ENCODE assay signal across 8 cellular contexts in the genomic region with DNA sequence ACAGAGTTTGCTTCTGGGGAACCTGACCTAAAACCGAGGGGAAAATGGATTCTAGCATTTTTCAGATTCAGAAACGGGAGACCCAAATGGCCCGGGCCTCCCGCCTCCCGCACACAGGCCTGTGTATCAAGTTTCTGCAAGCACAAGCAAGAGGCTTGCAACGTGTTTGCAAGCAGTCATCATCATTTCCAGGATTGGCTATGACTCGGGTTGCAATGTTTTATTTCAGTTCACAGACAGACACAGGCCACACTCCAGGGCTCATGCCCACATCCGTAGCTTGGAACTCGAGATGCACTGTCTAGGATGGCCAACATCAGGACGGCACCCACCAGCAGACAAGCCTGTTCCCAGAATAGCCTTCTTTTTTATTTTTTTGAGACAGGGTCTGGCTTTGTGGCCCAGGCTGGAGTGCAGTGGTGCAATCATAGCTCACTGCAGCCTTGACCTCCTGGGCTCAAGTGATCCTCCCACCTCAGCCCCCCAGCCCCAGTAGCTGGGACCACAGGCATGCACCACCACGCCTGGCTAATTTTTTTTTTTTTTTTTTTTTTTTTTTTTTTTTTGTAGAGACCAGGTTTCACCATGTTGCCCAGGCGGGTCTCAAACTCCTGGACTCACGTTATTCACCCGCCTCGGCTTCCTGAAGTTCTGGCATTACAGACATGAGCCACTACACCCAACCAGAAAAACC.
DNase-seq lines count a peak whose midpoint lies in the region; ATAC-seq lines count a peak whose summit lies in the region.

No MANE protein-coding gene starts in this region.

- no peaks in the 10 kb centered on the region for H3K36me3 ChIP-seq in effector memory CD4-positive, alpha-beta T cell (ENCODE audit: control insufficient read depth, insufficient read depth, low read length)

- peaks cover 6% of the 10 kb centered on the region for H3K4me1 ChIP-seq in effector memory CD4-positive, alpha-beta T cell (ENCODE audit: control insufficient read depth, insufficient read depth, low read length, poor library complexity, severe bottlenecking)

- DNase-seq in ELR (ENCODE audit: low read depth) (peak; percentile 26), amniotic epithelial cell (ENCODE audit: low read depth) (peak; percentile 85), left ventricle myocardium superior (peak; percentile 31), renal cortical epithelial cell (ENCODE audit: low read depth) (peak; percentile 46), HK-2 (ENCODE audit: unreplicated experiment) (no peak), HCEC 1CT (no peak)
- no peak for DNase-seq in effector memory CD4-positive, alpha-beta T cell

- no peaks in the 10 kb centered on the region for H3K27me3 ChIP-seq in effector memory CD4-positive, alpha-beta T cell (replicated peaks; ENCODE audit: control insufficient read depth, insufficient read depth, low read length, poor library complexity, severe bottlenecking)

- intact Hi-C loops in left ventricle myocardium superior (cut with micrococcal nuclease): no loop called here

- H3K27ac ChIP-seq in effector memory CD4-positive, alpha-beta T cell (ENCODE audit: insufficient read depth, low read length, poor library complexity, severe bottlenecking): no peak overlapping the region

- H3K9me3 ChIP-seq in effector memory CD4-positive, alpha-beta T cell (ENCODE audit: control insufficient read depth, low read length): no peaks in the 10 kb centered on the region

- H3K4me3 ChIP-seq in effector memory CD4-positive, alpha-beta T cell (ENCODE audit: insufficient read depth, low read depth, low read length, poor library complexity, severe bottlenecking): no peak overlapping the region

- ATAC-seq in left ventricle myocardium superior (peak; percentile 48), HG03139 (IDR thresholded peaks at IDR 0.05; ENCODE audit: unreplicated experiment) (no peak)

Comparison
In these comparisons a context has a peak if more than half of its experiments do, and no peak if none do; other contexts are left out.
1. DNase-seq: peak in ELR (single experiment), amniotic epithelial cell (single experiment), left ventricle myocardium superior (single experiment) and renal cortical epithelial cell (single experiment); none in HK-2 (single experiment), HCEC 1CT (single experiment) and effector memory CD4-positive, alpha-beta T cell (0 of 3).